Comparison of ENCODE assay signal across 32 cellular contexts in genomic region chr4:24808261-24808660, GRCh38. TPM values are rescaled to one million over a fixed set of nuclear protein-coding genes. Genes with fewer than 3 reads are reported as not detected.
"Had no signal": no experiment of that assay in that cellular context is flagged by ENCODE, and none has a peak within 500 bp of the region (broad histone marks: within the 10 kb centered on the region; RNA-seq: fewer than 3 reads in every experiment).

No MANE protein-coding gene starts in this region.

- H3K27me3 ChIP-seq: adrenal gland, body of pancreas had no signal

- H3K4me3 Mint-ChIP-seq: activated CD4-positive, alpha-beta memory T cell treated with anti-CD3 and anti-CD28 coated beads for 36 hours; activated CD4-positive, alpha-beta T cell treated with anti-CD3 and anti-CD28 coated beads for 36 hours; activated CD4-positive, alpha-beta T cell treated with anti-CD3 and anti-CD28 coated beads, Interleukin-2, amount 10 ng/mL, durations not matched to agents 24 days and 14 days; activated CD8-positive, alpha-beta memory T cell treated with anti-CD3 and anti-CD28 coated beads, Interleukin-2, amount 10 ng/mL, durations not matched to agents 7 days and 5 days; activated CD8-positive, alpha-beta T cell treated with anti-CD3 and anti-CD28 coated beads, Interleukin-2, amount 10 ng/mL, durations not matched to agents 7 days and 5 days; activated naive CD4-positive, alpha-beta T cell treated with anti-CD3 and anti-CD28 coated beads for 36 hours; activated naive CD4-positive, alpha-beta T cell treated with anti-CD3 and anti-CD28 coated beads, Interleukin-2, amount 50 U/mL, for 24 hours; activated naive CD8-positive, alpha-beta T cell treated with anti-CD3 and anti-CD28 coated beads for 36 hours; activated naive CD8-positive, alpha-beta T cell treated with anti-CD3 and anti-CD28 coated beads, Interleukin-2, amount 50 U/mL, for 24 hours; activated T-helper 1 cell treated with anti-CD3 and anti-CD28 coated beads, Interleukin-12 subunit alpha, Interleukin-12 subunit beta, Interleukin-2, Interleukin-4 antibody, amounts not matched to agents 30 ng/mL and 10 ng/mL and 1 ng/mL, durations not matched to agents 14 hours and 24 hours and 36 hours had no signal

- H3K36me3 ChIP-seq: adrenal gland had no signal

- H3K4me1 Mint-ChIP-seq: activated CD4-positive, alpha-beta T cell treated with anti-CD3 and anti-CD28 coated beads for 36 hours; activated CD4-positive, alpha-beta T cell treated with anti-CD3 and anti-CD28 coated beads, Interleukin-2, amount 10 ng/mL, durations not matched to agents 24 days and 14 days; activated CD8-positive, alpha-beta memory T cell treated with anti-CD3 and anti-CD28 coated beads, Interleukin-2, amount 10 ng/mL, durations not matched to agents 7 days and 5 days; activated naive CD4-positive, alpha-beta T cell treated with anti-CD3 and anti-CD28 coated beads, Interleukin-2, amount 50 U/mL, for 24 hours; activated naive CD8-positive, alpha-beta T cell treated with anti-CD3 and anti-CD28 coated beads for 36 hours; activated naive CD8-positive, alpha-beta T cell treated with anti-CD3 and anti-CD28 coated beads, Interleukin-2, amount 50 U/mL, for 24 hours had no signal

- H3K27ac ChIP-seq: adrenal gland, body of pancreas, epithelial cell of prostate had no signal

- H3K36me3 Mint-ChIP-seq: activated CD4-positive, alpha-beta memory T cell treated with anti-CD3 and anti-CD28 coated beads for 36 hours; activated CD8-positive, alpha-beta memory T cell treated with anti-CD3 and anti-CD28 coated beads, Interleukin-2, amount 10 ng/mL, durations not matched to agents 7 days and 5 days; activated naive CD4-positive, alpha-beta T cell treated with anti-CD3 and anti-CD28 coated beads, Interleukin-2, amount 50 U/mL, for 24 hours; activated naive CD8-positive, alpha-beta T cell treated with anti-CD3 and anti-CD28 coated beads for 36 hours had no signal

- DNase-seq: activated CD4-positive, alpha-beta memory T cell treated with anti-CD3 and anti-CD28 coated beads for 36 hours; activated CD4-positive, alpha-beta T cell treated with anti-CD3 and anti-CD28 coated beads for 36 hours; activated CD4-positive, alpha-beta T cell treated with anti-CD3 and anti-CD28 coated beads, Interleukin-2, amount 10 ng/mL, durations not matched to agents 24 days and 14 days; activated CD4-positive, CD25-positive, alpha-beta regulatory T cell; activated CD4-positive, CD25-positive, alpha-beta regulatory T cell treated with anti-CD3 and anti-CD28 coated beads, Interleukin-2, amount 50 U/mL, for 72 hours; activated CD8-positive, alpha-beta memory T cell treated with anti-CD3 and anti-CD28 coated beads, Interleukin-2, amount 10 ng/mL, durations not matched to agents 7 days and 5 days; activated CD8-positive, alpha-beta memory T cell treated with anti-CD3 and anti-CD28 coated beads, Interleukin-2, amount 50 U/mL, for 4 hours; activated CD8-positive, alpha-beta T cell treated with anti-CD3 and anti-CD28 coated beads, Interleukin-2, amount 10 ng/mL, durations not matched to agents 7 days and 5 days; activated effector memory CD4-positive, alpha-beta T cell treated with anti-CD3 and anti-CD28 coated beads, Interleukin-2, amount 50 U/mL, for 16 hours; activated naive CD4-positive, alpha-beta T cell treated with anti-CD3 and anti-CD28 coated beads for 36 hours; activated naive CD8-positive, alpha-beta T cell treated with anti-CD3 and anti-CD28 coated beads for 36 hours; activated naive CD8-positive, alpha-beta T cell treated with anti-CD3 and anti-CD28 coated beads, Interleukin-2, amount 50 U/mL, for 24 hours; activated T-cell treated with anti-CD3 and anti-CD28 coated beads, Interleukin-2, amount 50 U/mL, for 1 hour; activated T-cell treated with anti-CD3 and anti-CD28 coated beads, Interleukin-2, amount 50 U/mL, for 48 hours; adrenal gland; amygdala; aorta; caudate nucleus; effector CD8-positive, alpha-beta T cell; foreskin fibroblast; glutamatergic neuron; T-helper 1 cell; T-helper 2 cell had no signal

- H3K9me3 Mint-ChIP-seq: activated CD4-positive, alpha-beta memory T cell treated with anti-CD3 and anti-CD28 coated beads for 36 hours; activated CD4-positive, alpha-beta T cell treated with anti-CD3 and anti-CD28 coated beads, Interleukin-2, amount 10 ng/mL, durations not matched to agents 24 days and 14 days; activated naive CD4-positive, alpha-beta T cell treated with anti-CD3 and anti-CD28 coated beads for 36 hours; activated T-helper 1 cell treated with anti-CD3 and anti-CD28 coated beads, Interleukin-12 subunit alpha, Interleukin-12 subunit beta, Interleukin-2, Interleukin-4 antibody, amounts not matched to agents 30 ng/mL and 10 ng/mL and 1 ng/mL, durations not matched to agents 14 hours and 24 hours and 36 hours; activated T-helper 2 cell treated with anti-CD3 and anti-CD28 coated beads, Interferon-gamma antibody, Interleukin-2, Interleukin-4, amounts not matched to agents 10 μg/mL and 5 μg/mL and 100 μg/mL, durations not matched to agents 14 hours and 24 hours and 36 hours had no signal

- H3K27me3 Mint-ChIP-seq: activated CD8-positive, alpha-beta memory T cell treated with anti-CD3 and anti-CD28 coated beads, Interleukin-2, amount 10 ng/mL, durations not matched to agents 7 days and 5 days had no signal

- H3K9me3 ChIP-seq: adrenal gland, body of pancreas had no signal

- H3K4me3 ChIP-seq: adrenal gland, body of pancreas had no signal

- H3K4me1 ChIP-seq: adrenal gland had no signal

- H3K27ac Mint-ChIP-seq: activated CD4-positive, alpha-beta memory T cell treated with anti-CD3 and anti-CD28 coated beads for 36 hours; activated CD4-positive, alpha-beta T cell treated with anti-CD3 and anti-CD28 coated beads for 36 hours; activated CD4-positive, alpha-beta T cell treated with anti-CD3 and anti-CD28 coated beads, Interleukin-2, amount 10 ng/mL, durations not matched to agents 24 days and 14 days; activated CD8-positive, alpha-beta memory T cell treated with anti-CD3 and anti-CD28 coated beads, Interleukin-2, amount 10 ng/mL, durations not matched to agents 7 days and 5 days; activated CD8-positive, alpha-beta T cell treated with anti-CD3 and anti-CD28 coated beads, Interleukin-2, amount 10 ng/mL, durations not matched to agents 7 days and 5 days; activated naive CD4-positive, alpha-beta T cell treated with anti-CD3 and anti-CD28 coated beads for 36 hours; activated naive CD4-positive, alpha-beta T cell treated with anti-CD3 and anti-CD28 coated beads, Interleukin-2, amount 50 U/mL, for 24 hours; activated naive CD8-positive, alpha-beta T cell treated with anti-CD3 and anti-CD28 coated beads for 36 hours; activated naive CD8-positive, alpha-beta T cell treated with anti-CD3 and anti-CD28 coated beads, Interleukin-2, amount 50 U/mL, for 24 hours; activated T-helper 1 cell treated with anti-CD3 and anti-CD28 coated beads, Interleukin-12 subunit alpha, Interleukin-12 subunit beta, Interleukin-2, Interleukin-4 antibody, amounts not matched to agents 30 ng/mL and 10 ng/mL and 1 ng/mL, durations not matched to agents 14 hours and 24 hours and 36 hours; activated T-helper 2 cell treated with anti-CD3 and anti-CD28 coated beads, Interferon-gamma antibody, Interleukin-2, Interleukin-4, amounts not matched to agents 10 μg/mL and 5 μg/mL and 100 μg/mL, durations not matched to agents 14 hours and 24 hours and 36 hours had no signal

RNA-seq across cellular contexts. Expression of gene SOD3, which starts 12.9 kb away (rescaled TPM):
- total RNA-seq: activated CD4-positive, alpha-beta memory T cell treated with anti-CD3 and anti-CD28 coated beads for 36 hours; activated CD4-positive, alpha-beta T cell treated with anti-CD3 and anti-CD28 coated beads for 36 hours; activated CD4-positive, alpha-beta T cell treated with anti-CD3 and anti-CD28 coated beads, Interleukin-2, amount 10 ng/mL, durations not matched to agents 24 days and 14 days; activated CD8-positive, alpha-beta memory T cell treated with anti-CD3 and anti-CD28 coated beads for 36 hours; activated CD8-positive, alpha-beta memory T cell treated with anti-CD3 and anti-CD28 coated beads, Interleukin-2, amount 10 ng/mL, durations not matched to agents 7 days and 5 days; activated CD8-positive, alpha-beta T cell treated with anti-CD3 and anti-CD28 coated beads, Interleukin-2, amount 10 ng/mL, durations not matched to agents 7 days and 5 days; activated naive CD4-positive, alpha-beta T cell treated with anti-CD3 and anti-CD28 coated beads for 36 hours; activated naive CD8-positive, alpha-beta T cell treated with anti-CD3 and anti-CD28 coated beads for 36 hours; activated T-helper 1 cell treated with anti-CD3 and anti-CD28 coated beads, Interleukin-12 subunit alpha, Interleukin-12 subunit beta, Interleukin-2, Interleukin-4 antibody, amounts not matched to agents 30 ng/mL and 10 ng/mL and 1 ng/mL, durations not matched to agents 14 hours and 24 hours and 36 hours; activated T-helper 2 cell treated with anti-CD3 and anti-CD28 coated beads, Interferon-gamma antibody, Interleukin-2, Interleukin-4, amounts not matched to agents 10 μg/mL and 5 μg/mL and 100 μg/mL, durations not matched to agents 14 hours and 24 hours and 36 hours; dermis microvascular lymphatic vessel endothelial cell; endothelial cell of umbilical vein; frontal cortex had no signal
